In the genomic region with DNA sequence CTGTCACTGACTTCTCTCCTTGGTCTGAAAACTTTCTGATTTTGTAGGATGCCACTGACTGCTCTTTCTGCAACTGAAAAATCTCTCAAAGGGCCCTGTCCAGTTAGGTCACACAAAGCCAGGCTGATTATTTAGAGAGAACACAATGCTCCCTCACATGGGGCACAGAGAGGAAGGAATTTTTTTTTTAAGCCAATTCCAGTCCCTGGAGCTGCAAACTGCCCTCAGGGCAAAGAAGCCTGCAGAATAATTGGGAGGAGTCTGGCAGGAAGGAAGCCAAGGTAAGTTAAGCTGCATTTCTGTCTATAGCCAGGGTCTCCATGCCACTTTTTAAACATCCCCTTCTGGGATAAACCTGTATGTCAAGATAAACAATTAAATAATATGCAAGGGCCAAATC, we compare ENCODE assay signal across 17 cellular contexts.
DNase-seq lines count a peak whose midpoint lies in the region; ATAC-seq and TF ChIP-seq lines count a peak whose summit lies in the region.
"Had no signal": no experiment of that assay in that cellular context is flagged by ENCODE, and none has a peak within 500 bp of the region (broad histone marks: within the 10 kb centered on the region; RNA-seq: fewer than 3 reads in every experiment).

No MANE protein-coding gene starts in this region.

- peaks cover 52% of the 10 kb centered on the region for H3K4me1 Mint-ChIP-seq in brain
- H3K4me1 Mint-ChIP-seq in T-helper 17 cell, result no peaks in the 10 kb centered on the region
- H3K4me1 Mint-ChIP-seq: stimulated activated memory B cell treated with anti-CD40 and anti-IgM and Interleukin-4, amounts not matched to agents 10 μg/mL and 1 μg/mL and 100 μg/mL, for 72 hours had no signal

- H3K27ac Mint-ChIP-seq in brain (peak overlapping the region in 4 of 5 experiments; percentile 5 to 68 (median 40)), T-helper 17 cell (no peak overlapping the region)
- H3K27ac Mint-ChIP-seq: stimulated activated memory B cell treated with anti-CD40 and anti-IgM and Interleukin-4, amounts not matched to agents 10 μg/mL and 1 μg/mL and 100 μg/mL, for 72 hours had no signal

- peak; percentile 53 for ATAC-seq in Right ventricle myocardium inferior
- no peak for ATAC-seq in T-helper 17 cell
- no peak for ATAC-seq in foreskin keratinocyte
- ATAC-seq in HG02678 (IDR thresholded peaks at IDR 0.05; ENCODE audit: unreplicated experiment), result no peak
- ATAC-seq: HepG2; left colon; stimulated activated memory B cell treated with anti-CD40 and anti-IgM and Interleukin-4, amounts not matched to agents 10 μg/mL and 1 μg/mL and 100 μg/mL, for 72 hours had no signal

- no peak for DNase-seq in Right ventricle myocardium inferior (ENCODE audit: missing footprints)
- no peak for DNase-seq in right atrium auricular region (ENCODE audit: low spot score)
- DNase-seq in brain microvascular endothelial cell, result no peak
- DNase-seq in T-helper 17 cell, result no peak
- DNase-seq in foreskin keratinocyte, result no peak
- DNase-seq: activated CD8-positive, alpha-beta memory T cell treated with anti-CD3 and anti-CD28 coated beads, Interleukin-2, amount 50 U/mL, for 4 hours; activated naive CD4-positive, alpha-beta T cell; left colon; NCI-H2029 treated with DMSO at 0.1 percent for 48 hours; NCI-H526 treated with DMSO at 0.1 percent for 48 hours; upper lobe of left lung had no signal

- H3K27me3 Mint-ChIP-seq in brain (no peaks in the 10 kb centered on the region), T-helper 17 cell (peaks cover 54% of the 10 kb centered on the region)
- H3K27me3 Mint-ChIP-seq: stimulated activated memory B cell treated with anti-CD40 and anti-IgM and Interleukin-4, amounts not matched to agents 10 μg/mL and 1 μg/mL and 100 μg/mL, for 72 hours had no signal

- H3K4me3 Mint-ChIP-seq in brain (peak overlapping the region in 1 of 5 experiments; percentile 9), T-helper 17 cell (no peak overlapping the region)
- H3K4me3 Mint-ChIP-seq: stimulated activated memory B cell treated with anti-CD40 and anti-IgM and Interleukin-4, amounts not matched to agents 10 μg/mL and 1 μg/mL and 100 μg/mL, for 72 hours had no signal

- no peaks in the 10 kb centered on the region for H3K9me3 ChIP-seq in right atrium auricular region
- no peaks in the 10 kb centered on the region for H3K9me3 ChIP-seq in T-helper 17 cell (ENCODE audit: control insufficient read depth, low read length, poor library complexity, severe bottlenecking)
- H3K9me3 ChIP-seq: ascending aorta, upper lobe of left lung had no signal

- H3K9me3 Mint-ChIP-seq in brain, result peaks cover 0 to 6% (median 0%) of the 10 kb centered on the region in 5 experiments
- H3K9me3 Mint-ChIP-seq: stimulated activated memory B cell treated with anti-CD40 and anti-IgM and Interleukin-4, amounts not matched to agents 10 μg/mL and 1 μg/mL and 100 μg/mL, for 72 hours had no signal

- H3K36me3 ChIP-seq in right atrium auricular region, result no peaks in the 10 kb centered on the region
- H3K36me3 ChIP-seq in brain microvascular endothelial cell (replicated peaks), result no peaks in the 10 kb centered on the region
- H3K36me3 ChIP-seq: ascending aorta, upper lobe of left lung had no signal

- in situ Hi-C loops in brain microvascular endothelial cell (cut with HindIII; ENCODE audit: low pct_ligation_motif_present, low sequenced_read_pairs), result no loop called here

- TF ChIP-seq CTCF in right atrium auricular region (IDR thresholded peaks at IDR 0.05) (no peak), brain (conservative IDR thresholded peaks at IDR 0.05) (no peak), brain microvascular endothelial cell (IDR thresholded peaks at IDR 0.05; ENCODE audit: low read depth, low read length, missing control alignments) (no peak), foreskin keratinocyte (conservative IDR thresholded peaks at IDR 0.05) (no peak)

- H3K4me3 ChIP-seq in right atrium auricular region (no peak overlapping the region), brain microvascular endothelial cell (ENCODE audit: low read depth, low read length) (no peak overlapping the region)
- H3K4me3 ChIP-seq: ascending aorta, upper lobe of left lung had no signal

- no peaks in the 10 kb centered on the region for H3K27me3 ChIP-seq in right atrium auricular region
- no peaks in the 10 kb centered on the region for H3K27me3 ChIP-seq in layer of hippocampus (ENCODE audit: control insufficient read depth, insufficient read depth, low read length)
- H3K27me3 ChIP-seq in brain microvascular endothelial cell (replicated peaks), result no peaks in the 10 kb centered on the region
- peaks cover 10% of the 10 kb centered on the region for H3K27me3 ChIP-seq in foreskin keratinocyte
- H3K27me3 ChIP-seq: ascending aorta, upper lobe of left lung had no signal

- H3K36me3 Mint-ChIP-seq in brain, result no peaks in the 10 kb centered on the region
- no peaks in the 10 kb centered on the region for H3K36me3 Mint-ChIP-seq in T-helper 17 cell (ENCODE audit: low read depth)
- H3K36me3 Mint-ChIP-seq: stimulated activated memory B cell treated with anti-CD40 and anti-IgM and Interleukin-4, amounts not matched to agents 10 μg/mL and 1 μg/mL and 100 μg/mL, for 72 hours had no signal

- intact Hi-C loops in Right ventricle myocardium inferior (cut with DNase I), result loop anchor here (10.0 kb wide), 2 partner anchors 233 to 693 kb away; partner anchors contain the start of genes ERCC8 and NDUFAF2

- no peak overlapping the region for H3K27ac ChIP-seq in right atrium auricular region
- peak overlapping the region; percentile 90 for H3K27ac ChIP-seq in layer of hippocampus (ENCODE audit: low read depth, low read length)
- no peak overlapping the region for H3K27ac ChIP-seq in brain microvascular endothelial cell
- no peak overlapping the region for H3K27ac ChIP-seq in foreskin keratinocyte
- H3K27ac ChIP-seq: ascending aorta, upper lobe of left lung had no signal

- H3K4me1 ChIP-seq in right atrium auricular region (no peaks in the 10 kb centered on the region), foreskin keratinocyte (no peaks in the 10 kb centered on the region)
- H3K4me1 ChIP-seq: ascending aorta had no signal
